Comparison of ENCODE assay signal across 8 cellular contexts in the genomic region with DNA sequence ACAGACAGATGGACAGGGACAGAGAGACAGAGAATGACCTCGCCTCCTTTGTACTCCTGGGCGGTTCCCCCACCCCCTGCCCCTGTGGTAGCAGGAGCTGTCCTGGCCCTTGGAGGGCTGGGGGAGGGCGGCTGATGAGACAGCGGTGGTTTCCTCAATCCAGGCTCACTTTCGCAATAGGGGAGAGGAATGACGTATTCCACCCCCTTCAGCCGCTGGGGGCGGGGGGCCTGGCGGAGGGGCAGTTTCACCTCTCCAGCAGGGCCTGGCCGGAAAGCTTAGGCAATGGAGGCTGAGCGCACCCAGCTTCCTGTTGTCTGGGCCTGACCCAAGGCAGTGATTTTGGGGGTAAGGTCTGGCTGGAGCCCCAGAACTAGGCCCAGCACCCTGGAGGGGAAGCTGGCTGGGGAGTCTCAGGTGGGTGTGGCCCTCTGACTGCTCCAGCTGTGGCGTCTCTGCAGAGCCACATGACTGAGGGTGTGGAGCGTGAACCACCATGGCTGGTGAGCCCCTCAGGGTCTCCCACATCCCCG. TPM values are rescaled to one million over a fixed set of nuclear protein-coding genes. Genes with fewer than 3 reads are reported as not detected.
DNase-seq lines count a peak whose midpoint lies in the region; ATAC-seq lines count a peak whose summit lies in the region.

No MANE protein-coding gene starts in this region.

- CTCF ChIA-PET in T-cell (lab: Charles Lee) = interaction anchor here (0.6 to 10.1 kb wide), 6 partner anchors 10 to 94 kb away, joined by 3 to 117 read pairs (median 5); a partner anchor contains a TSS

- peak overlapping the region; percentile 99 for H3K27ac Mint-ChIP-seq in T-cell

- in situ Hi-C loops in ACHN (cut with HindIII; ENCODE audit: low pct_ligation_motif_present, low pct_unique_long_range_greater_than_20kb, low sequenced_read_pairs) = no loop called here

- no peaks in the 10 kb centered on the region for H3K27me3 Mint-ChIP-seq in T-cell

- peak; percentile 39 for ATAC-seq in GM18498 (IDR thresholded peaks at IDR 0.05; ENCODE audit: unreplicated experiment)
- ATAC-seq in HG03175 (IDR thresholded peaks at IDR 0.05; ENCODE audit: unreplicated experiment) = peak; percentile 34
- peak; percentile 33 to 57 (median 36) for ATAC-seq in T-cell (replicated peaks in 1 of 4)

- POLR2A ChIA-PET in T-cell (lab: Charles Lee) = interaction anchor here in 1 of 2 donors (0.6 kb wide), 1 partner anchor 109 kb away, joined by 4 read pairs; no protein-coding TSS in a partner anchor

- H3K9me3 Mint-ChIP-seq in T-cell = no peaks in the 10 kb centered on the region

- H3K36me3 Mint-ChIP-seq in T-cell = peaks cover 10% of the 10 kb centered on the region

- DNase-seq in T-cell (peak in 33 of 34 experiments; percentile 66 to 92 (median 80)), hepatic stellate cell (ENCODE audit: low spot score) (peak; percentile 66), ACHN (no peak), DMS153 treated with DMSO at 0.1 percent for 48 hours (lab: John Stamatoyannopoulos, UW; ENCODE audit: unreplicated experiment) (no peak)
- DNase-seq in activated naive CD8-positive, alpha-beta T cell treated with anti-CD3 and anti-CD28 coated beads, Interleukin-2, amount 50 U/mL, for 16 hours (ENCODE audit: low read depth, low spot score) = peak; percentile 57
- peak; percentile 56 to 75 for DNase-seq in stimulated activated CD4-positive, alpha-beta T cell treated with anti-CD3 and anti-CD28 coated beads, Interleukin-15, amount 100 ng/mL, for 1 hour (ENCODE audit: low read depth in 1 of 2, low spot score in 1 of 2)

- peak overlapping the region; percentile 95 to 100 (median 99) for H3K4me3 Mint-ChIP-seq in T-cell

- peaks cover 85 to 92% (median 88%) of the 10 kb centered on the region in 3 donors for H3K4me1 Mint-ChIP-seq in T-cell

RNA-seq across cellular contexts. Expression of a gene that starts 7.4 kb away (rescaled TPM):
- 100 to 1,000 TPM; 362 to 473 (median 457) TPM for total RNA-seq in T-cell

RNA-seq across cellular contexts. Expression of a gene that starts 32.8 kb away (rescaled TPM):
- under 1 TPM in 4 of 5 donors, not detected in 1; 0.37 to 0.55 (median 0.42) TPM for total RNA-seq in T-cell

Comparison
In these comparisons a context has a peak if more than half of its experiments do, and no peak if none do; other contexts are left out.
1. DNase-seq: peak in T-cell (33 of 34), activated naive CD8-positive, alpha-beta T cell treated with anti-CD3 and anti-CD28 coated beads, Interleukin-2, amount 50 U/mL, for 16 hours (single experiment), hepatic stellate cell (single experiment) and stimulated activated CD4-positive, alpha-beta T cell treated with anti-CD3 and anti-CD28 coated beads, Interleukin-15, amount 100 ng/mL, for 1 hour (2 of 2); none in ACHN (single experiment) and DMS153 treated with DMSO at 0.1 percent for 48 hours (single experiment).
2. Peak in every context shown above with its lines, with median percentiles within 50 percentile points of each other: ATAC-seq.